ENCODE assay signal across 8 cellular contexts in genomic region chr2:127857494-127857818, GRCh38. TPM values are rescaled to one million over a fixed set of nuclear protein-coding genes. Genes with fewer than 3 reads are reported as not detected.
DNase-seq lines count a peak whose midpoint lies in the region; FAIRE-seq and TF ChIP-seq lines count a peak whose summit lies in the region.

No MANE protein-coding gene starts in this region.

- H3K4me2 ChIP-seq in hepatocyte: peak overlapping the region; percentile 84

- peaks cover 18% of the 10 kb centered on the region for H3K36me3 Mint-ChIP-seq in activated naive CD4-positive, alpha-beta T cell treated with anti-CD3 and anti-CD28 coated beads, Interleukin-2, amount 10 ng/mL, durations not matched to agents 7 days and 5 days

- H3K27me3 ChIP-seq in hepatocyte (no peaks in the 10 kb centered on the region), skeletal muscle tissue (ENCODE audit: control insufficient read depth in 3 of 3, insufficient read depth in 3 of 3, low read length in 3 of 3) (no peaks in the 10 kb centered on the region)

- H3K36me3 ChIP-seq in hepatocyte (replicated peaks; ENCODE audit: insufficient read depth, low read depth) (no peaks in the 10 kb centered on the region), skeletal muscle tissue (ENCODE audit: control insufficient read depth in 3 of 3, insufficient read depth in 3 of 3, low read length in 3 of 3) (peaks cover under 1 to 5% (median under 1%) of the 10 kb centered on the region in 3 donors)

- H3K27ac Mint-ChIP-seq in activated naive CD4-positive, alpha-beta T cell treated with anti-CD3 and anti-CD28 coated beads, Interleukin-2, amount 10 ng/mL, durations not matched to agents 7 days and 5 days: peak overlapping the region; percentile 86

- H3K4me1 Mint-ChIP-seq in activated naive CD4-positive, alpha-beta T cell treated with anti-CD3 and anti-CD28 coated beads, Interleukin-2, amount 10 ng/mL, durations not matched to agents 7 days and 5 days: peaks cover 53% of the 10 kb centered on the region

- DNase-seq in AG08395 (ENCODE audit: low spot score): peak; percentile 4
- DNase-seq in GM13977 (ENCODE audit: low spot score): peak; percentile 52
- DNase-seq in NCI-H1092 treated with DMSO at 0.1 percent for 48 hours (lab: John Stamatoyannopoulos, UW): peak; percentile 29
- DNase-seq in activated naive CD4-positive, alpha-beta T cell treated with anti-CD3 and anti-CD28 coated beads, Interleukin-2, amount 10 ng/mL, durations not matched to agents 7 days and 5 days: peak; percentile 40
- DNase-seq in hepatocyte (ENCODE audit: low spot score): peak; percentile 17
- no peak for DNase-seq in HuH-7 (ENCODE audit: low spot score)
- no peak for DNase-seq in D721Med (ENCODE audit: insufficient read length, low spot score)

- peak overlapping the region; percentile 90 for H3K4me3 ChIP-seq in hepatocyte
- peak overlapping the region; percentile 95 to 98 (median 96) for H3K4me3 ChIP-seq in skeletal muscle tissue (ENCODE audit: low read length in 3 of 3)

- H3K4me1 ChIP-seq in hepatocyte (ENCODE audit: insufficient read depth): peaks cover 28% of the 10 kb centered on the region
- H3K4me1 ChIP-seq in skeletal muscle tissue (ENCODE audit: control insufficient read depth in 3 of 3, insufficient read depth in 3 of 3, low read length in 3 of 3): peaks cover 15 to 18% (median 16%) of the 10 kb centered on the region in 3 donors

- WGBS in hepatocyte (ENCODE audit: low lambda C conversion rate, missing lambda C conversion rate): 2% methylated on average over 16 of the region's 16 CpGs

- peak overlapping the region; percentile 89 for H3K4me3 Mint-ChIP-seq in activated naive CD4-positive, alpha-beta T cell treated with anti-CD3 and anti-CD28 coated beads, Interleukin-2, amount 10 ng/mL, durations not matched to agents 7 days and 5 days

- in situ Hi-C loops in GM13977 (cut with MboI; ENCODE audit: low pct_unique_long_range_greater_than_20kb, low sequenced_read_pairs, unreplicated experiment): no loop called here

- no peaks in the 10 kb centered on the region for H3K27me3 Mint-ChIP-seq in activated naive CD4-positive, alpha-beta T cell treated with anti-CD3 and anti-CD28 coated beads, Interleukin-2, amount 10 ng/mL, durations not matched to agents 7 days and 5 days

- H3K9me3 ChIP-seq in hepatocyte (ENCODE audit: low read depth) (no peaks in the 10 kb centered on the region), skeletal muscle tissue (ENCODE audit: control insufficient read depth in 3 of 3, low read length in 3 of 3) (no peaks in the 10 kb centered on the region)

- H2AFZ ChIP-seq in hepatocyte: peak overlapping the region; percentile 80

- no peaks in the 10 kb centered on the region for H3K9me2 ChIP-seq in hepatocyte (replicated peaks; ENCODE audit: insufficient read depth)

- no peak for FAIRE-seq in D721Med (lab: Jason Lieb, UNC)

- no peaks in the 10 kb centered on the region for H3K9me3 Mint-ChIP-seq in activated naive CD4-positive, alpha-beta T cell treated with anti-CD3 and anti-CD28 coated beads, Interleukin-2, amount 10 ng/mL, durations not matched to agents 7 days and 5 days

- H3K9ac ChIP-seq in skeletal muscle tissue (ENCODE audit: low read depth in 1 of 3, low read length in 3 of 3): peak overlapping the region; percentile 87 to 94 (median 93)

- H3K27ac ChIP-seq in hepatocyte: peak overlapping the region; percentile 81
- H3K27ac ChIP-seq in skeletal muscle tissue (ENCODE audit: low read depth, low read length): peak overlapping the region; percentile 65

- H4K20me1 ChIP-seq in hepatocyte (ENCODE audit: insufficient read depth, poor library complexity, severe bottlenecking): peaks cover 27% of the 10 kb centered on the region

- peaks cover 56% of the 10 kb centered on the region for H3K79me2 ChIP-seq in hepatocyte

- CTCF ChIA-PET in activated naive CD4-positive, alpha-beta T cell treated with anti-CD3 and anti-CD28 coated beads, Interleukin-2, amount 10 ng/mL, durations not matched to agents 7 days and 5 days (lab: Charles Lee): interaction anchor here (0.7 to 0.9 kb wide), 2 partner anchors 18 to 27 kb away, joined by 3 to 5 read pairs; no protein-coding TSS in a partner anchor

- no peak for TF ChIP-seq CTCF in GM13977 (IDR thresholded peaks at IDR 0.05; ENCODE audit: extremely low read depth, insufficient read depth, missing control alignments)
- no peak for TF ChIP-seq CTCF in hepatocyte (IDR thresholded peaks at IDR 0.05; ENCODE audit: poor library complexity)
- TF ChIP-seq CTCF in D721Med (IDR thresholded peaks at IDR 0.05; ENCODE audit: insufficient read depth, missing control alignments): no peak

RNA-seq across cellular contexts. Expression of gene POLR2D, which starts 0.5 kb away (rescaled TPM):
- total RNA-seq in hepatocyte (19.9 and 25.2 TPM in 2 replicates), skeletal muscle tissue (32.9 TPM)
- polyA plus RNA-seq in hepatocyte: 22.0 and 31.4 TPM in 2 replicates

RNA-seq across cellular contexts. Expression of gene AMMECR1L, which starts 28.3 kb away (rescaled TPM):
- 10.1 and 14.7 TPM in 2 replicates for total RNA-seq in hepatocyte
- 8.1 and 9.3 TPM in 2 replicates for polyA plus RNA-seq in hepatocyte
- total RNA-seq in skeletal muscle tissue: 9.9 TPM

RNA-seq across cellular contexts. Expression of gene WDR33, which starts 46.5 kb away (rescaled TPM):
- 36.2 and 47.5 TPM in 2 replicates for total RNA-seq in hepatocyte
- polyA plus RNA-seq in hepatocyte: 33.5 and 43.3 TPM in 2 replicates
- total RNA-seq in skeletal muscle tissue: 41.2 TPM

Comparison
In these comparisons a context has a peak if more than half of its experiments do, and no peak if none do; other contexts are left out.
1. DNase-seq: peak in AG08395 (single experiment), GM13977 (single experiment), NCI-H1092 treated with DMSO at 0.1 percent for 48 hours (single experiment), activated naive CD4-positive, alpha-beta T cell treated with anti-CD3 and anti-CD28 coated beads, Interleukin-2, amount 10 ng/mL, durations not matched to agents 7 days and 5 days (single experiment) and hepatocyte (single experiment); none in HuH-7 (single experiment) and D721Med (single experiment).